Comparison of ENCODE assay signal across 12 cellular contexts in the genomic region with DNA sequence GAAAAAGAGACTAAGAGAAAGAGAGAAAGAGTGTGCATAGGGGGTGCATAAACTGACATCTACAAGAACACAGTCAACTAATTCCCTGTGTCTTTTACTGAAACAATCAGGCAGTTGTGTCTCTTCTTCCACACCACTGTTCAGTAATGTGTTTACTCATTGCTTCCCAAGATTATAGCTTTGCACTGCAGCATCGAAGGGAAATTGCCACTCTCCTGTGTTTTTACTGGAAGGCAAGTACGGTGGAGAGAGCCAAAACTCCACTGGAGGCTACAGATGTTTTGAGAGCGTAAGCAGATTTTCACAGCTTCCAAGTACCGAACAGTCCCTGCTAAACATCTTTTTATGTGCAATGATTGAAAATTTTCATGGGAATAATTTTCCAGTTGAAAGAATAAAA.
A peak's percentile ranks its signal among the peaks of the same experiment; 100 is the strongest.
DNase-seq lines count a peak whose midpoint lies in the region; ATAC-seq and TF ChIP-seq lines count a peak whose summit lies in the region.
"Had no signal": no experiment of that assay in that cellular context is flagged by ENCODE, and none has a peak within 500 bp of the region (broad histone marks: within the 10 kb centered on the region; RNA-seq: fewer than 3 reads in every experiment).

No MANE protein-coding gene starts in this region.

- H3K79me2 ChIP-seq in PC-9 (ENCODE audit: low read depth) = no peaks in the 10 kb centered on the region

- H3K27me3 ChIP-seq in endocrine pancreas (ENCODE audit: control insufficient read depth, insufficient read depth, low read length) = no peaks in the 10 kb centered on the region
- H3K27me3 ChIP-seq in left lung = no peaks in the 10 kb centered on the region
- H3K27me3 ChIP-seq in tibial nerve = no peaks in the 10 kb centered on the region
- no peaks in the 10 kb centered on the region for H3K27me3 ChIP-seq in PC-9 (ENCODE audit: insufficient read depth, low read depth)
- H3K27me3 ChIP-seq: body of pancreas, spleen had no signal

- peak in 1 of 2 donors; percentile 81 for TF ChIP-seq EP300 in tibial nerve (IDR thresholded peaks at IDR 0.05)

- no peaks in the 10 kb centered on the region for H3K9me2 ChIP-seq in PC-9 (ENCODE audit: insufficient read depth)

- BruUV-seq in PC-9 (replicated peaks; lab: Mats Ljungman, UMichigan) = no TSS peak

- H3K4me1 ChIP-seq in endocrine pancreas (ENCODE audit: control insufficient read depth, insufficient read depth, low read length) (no peaks in the 10 kb centered on the region), left lung (no peaks in the 10 kb centered on the region), tibial nerve (peaks cover 0 to 29% (median 3%) of the 10 kb centered on the region in 4 donors), PC-9 (replicated peaks; ENCODE audit: insufficient read depth) (no peaks in the 10 kb centered on the region)
- H3K4me1 ChIP-seq: body of pancreas, spleen had no signal

- H3K36me3 ChIP-seq in endocrine pancreas (ENCODE audit: control insufficient read depth, insufficient read depth, low read length) (no peaks in the 10 kb centered on the region), left lung (no peaks in the 10 kb centered on the region), tibial nerve (no peaks in the 10 kb centered on the region), PC-9 (ENCODE audit: low read depth) (no peaks in the 10 kb centered on the region)
- H3K36me3 ChIP-seq: spleen had no signal

- no peak overlapping the region for H3K9ac ChIP-seq in endocrine pancreas (ENCODE audit: control insufficient read depth, insufficient read depth, low read length)
- H3K9ac ChIP-seq: KMS-11 had no signal

- CTCF ChIA-PET in PC-9 (lab: Charles Lee) = no interaction called here

- H2AFZ ChIP-seq in PC-9 = no peak overlapping the region

- POLR2A ChIA-PET in PC-9 (lab: Charles Lee; ENCODE audit: unreplicated experiment) = no interaction called here

- ATAC-seq in left lung (peak; percentile 50), SK-N-SH treated with all-trans-retinoic acid at 6 μM for 48 hours (no peak)
- ATAC-seq: activated T-cell treated with anti-CD3 and anti-CD28 coated beads, Interleukin-2, amount 50 U/mL, for 4 hours; body of pancreas had no signal

- intact Hi-C loops in left lung (cut with DNase I) = no loop called here
- intact Hi-C loops in PC-9 (cut with micrococcal nuclease; ENCODE audit: unreplicated experiment) = no loop called here

- H3K9me3 ChIP-seq in endocrine pancreas (ENCODE audit: control insufficient read depth, low read length) (no peaks in the 10 kb centered on the region), left lung (no peaks in the 10 kb centered on the region), tibial nerve (no peaks in the 10 kb centered on the region), PC-9 (ENCODE audit: insufficient read depth, low read depth) (no peaks in the 10 kb centered on the region)
- H3K9me3 ChIP-seq: body of pancreas, spleen had no signal

- H4K20me1 ChIP-seq in PC-9 (ENCODE audit: insufficient read depth) = no peaks in the 10 kb centered on the region

- H3K4me3 ChIP-seq in endocrine pancreas (ENCODE audit: control insufficient read depth, insufficient read depth, low read length) (peak overlapping the region; percentile 40), left lung (no peak overlapping the region), tibial nerve (peak overlapping the region in 1 of 4 donors; percentile 3), PC-9 (no peak overlapping the region)
- H3K4me3 ChIP-seq: body of pancreas, spleen had no signal

- DNase-seq in NCI-H2227 treated with DMSO at 0.1 percent for 48 hours (lab: John Stamatoyannopoulos, UW) = peak; percentile 55
- DNase-seq in left lung = no peak
- peak; percentile 29 to 66 for DNase-seq in tibial nerve (ENCODE audit: low spot score in 2 of 2)
- DNase-seq in germinal center (ENCODE audit: low spot score) = no peak
- no peak for DNase-seq in PC-9
- DNase-seq: activated T-cell treated with anti-CD3 and anti-CD28 coated beads, Interleukin-2, amount 50 U/mL, for 4 hours; body of pancreas; spleen had no signal

- TF ChIP-seq CTCF in left lung (IDR thresholded peaks at IDR 0.05) (no peak), tibial nerve (IDR thresholded peaks at IDR 0.05) (no peak), PC-9 (conservative IDR thresholded peaks at IDR 0.05) (no peak)

- H3F3A ChIP-seq in PC-9 (ENCODE audit: insufficient read depth, low read depth) = no peaks in the 10 kb centered on the region

- no peak overlapping the region for H3K4me2 ChIP-seq in PC-9
- H3K4me2 ChIP-seq: KMS-11 had no signal

- no peak overlapping the region for H3K27ac ChIP-seq in left lung
- peak overlapping the region; percentile 38 to 91 (median 75) for H3K27ac ChIP-seq in tibial nerve
- H3K27ac ChIP-seq in PC-9 = no peak overlapping the region
- H3K27ac ChIP-seq: body of pancreas, KMS-11, spleen, VCaP had no signal

- 13 to 16% methylated on average over 4 of the region's 4 CpGs for WGBS in tibial nerve, 2 donors

- TF ChIP-seq POLR2A in tibial nerve (IDR thresholded peaks at IDR 0.05) = no peak

TF ChIP-seq in SK-N-SH treated with all-trans-retinoic acid at 6 μM for 48 hours, 23 proteins besides CTCF, POLR2A, EP300 and RAD21:
- TF ChIP-seq ESRRG (CRISPR knock-in tag; IDR thresholded peaks at IDR 0.05) = no peak
- TF ChIP-seq RARB (CRISPR knock-in tag; IDR thresholded peaks at IDR 0.05) = no peak
- no peak for TF ChIP-seq GLIS3 (CRISPR knock-in tag; IDR thresholded peaks at IDR 0.05)
- no peak for TF ChIP-seq ISL1 (CRISPR knock-in tag; IDR thresholded peaks at IDR 0.05)
- TF ChIP-seq, protein P1, sequence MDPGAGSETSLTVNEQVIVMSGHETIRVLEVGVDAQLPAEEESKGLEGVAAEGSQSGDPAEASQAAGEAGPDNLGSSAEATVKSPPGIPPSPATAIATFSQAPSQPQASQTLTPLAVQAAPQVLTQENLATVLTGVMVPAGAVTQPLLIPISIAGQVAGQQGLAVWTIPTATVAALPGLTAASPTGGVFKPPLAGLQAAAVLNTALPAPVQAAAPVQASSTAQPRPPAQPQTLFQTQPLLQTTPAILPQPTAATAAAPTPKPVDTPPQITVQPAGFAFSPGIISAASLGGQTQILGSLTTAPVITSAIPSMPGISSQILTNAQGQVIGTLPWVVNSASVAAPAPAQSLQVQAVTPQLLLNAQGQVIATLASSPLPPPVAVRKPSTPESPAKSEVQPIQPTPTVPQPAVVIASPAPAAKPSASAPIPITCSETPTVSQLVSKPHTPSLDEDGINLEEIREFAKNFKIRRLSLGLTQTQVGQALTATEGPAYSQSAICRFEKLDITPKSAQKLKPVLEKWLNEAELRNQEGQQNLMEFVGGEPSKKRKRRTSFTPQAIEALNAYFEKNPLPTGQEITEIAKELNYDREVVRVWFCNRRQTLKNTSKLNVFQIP (CRISPR knock-in tag; IDR thresholded peaks at IDR 0.05; ENCODE audit: borderline replicate concordance, low read depth) = no peak
- no peak for TF ChIP-seq ZFP30 (CRISPR knock-in tag; IDR thresholded peaks at IDR 0.05)
- no peak for TF ChIP-seq TCF4 (CRISPR knock-in tag; IDR thresholded peaks at IDR 0.05; ENCODE audit: borderline replicate concordance)
- TF ChIP-seq ZNF8 (CRISPR knock-in tag; IDR thresholded peaks at IDR 0.05) = no peak
- TF ChIP-seq OSR1 (CRISPR knock-in tag; IDR thresholded peaks at IDR 0.05) = no peak
- TF ChIP-seq, protein P2, sequence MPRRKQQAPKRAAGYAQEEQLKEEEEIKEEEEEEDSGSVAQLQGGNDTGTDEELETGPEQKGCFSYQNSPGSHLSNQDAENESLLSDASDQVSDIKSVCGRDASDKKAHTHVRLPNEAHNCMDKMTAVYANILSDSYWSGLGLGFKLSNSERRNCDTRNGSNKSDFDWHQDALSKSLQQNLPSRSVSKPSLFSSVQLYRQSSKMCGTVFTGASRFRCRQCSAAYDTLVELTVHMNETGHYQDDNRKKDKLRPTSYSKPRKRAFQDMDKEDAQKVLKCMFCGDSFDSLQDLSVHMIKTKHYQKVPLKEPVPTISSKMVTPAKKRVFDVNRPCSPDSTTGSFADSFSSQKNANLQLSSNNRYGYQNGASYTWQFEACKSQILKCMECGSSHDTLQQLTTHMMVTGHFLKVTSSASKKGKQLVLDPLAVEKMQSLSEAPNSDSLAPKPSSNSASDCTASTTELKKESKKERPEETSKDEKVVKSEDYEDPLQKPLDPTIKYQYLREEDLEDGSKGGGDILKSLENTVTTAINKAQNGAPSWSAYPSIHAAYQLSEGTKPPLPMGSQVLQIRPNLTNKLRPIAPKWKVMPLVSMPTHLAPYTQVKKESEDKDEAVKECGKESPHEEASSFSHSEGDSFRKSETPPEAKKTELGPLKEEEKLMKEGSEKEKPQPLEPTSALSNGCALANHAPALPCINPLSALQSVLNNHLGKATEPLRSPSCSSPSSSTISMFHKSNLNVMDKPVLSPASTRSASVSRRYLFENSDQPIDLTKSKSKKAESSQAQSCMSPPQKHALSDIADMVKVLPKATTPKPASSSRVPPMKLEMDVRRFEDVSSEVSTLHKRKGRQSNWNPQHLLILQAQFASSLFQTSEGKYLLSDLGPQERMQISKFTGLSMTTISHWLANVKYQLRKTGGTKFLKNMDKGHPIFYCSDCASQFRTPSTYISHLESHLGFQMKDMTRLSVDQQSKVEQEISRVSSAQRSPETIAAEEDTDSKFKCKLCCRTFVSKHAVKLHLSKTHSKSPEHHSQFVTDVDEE (CRISPR knock-in tag; IDR thresholded peaks at IDR 0.05) = no peak
- TF ChIP-seq TOX (CRISPR knock-in tag; IDR thresholded peaks at IDR 0.05; ENCODE audit: borderline replicate concordance) = no peak
- no peak for TF ChIP-seq ZNF70 (CRISPR knock-in tag; IDR thresholded peaks at IDR 0.05)
- TF ChIP-seq, protein P3, sequence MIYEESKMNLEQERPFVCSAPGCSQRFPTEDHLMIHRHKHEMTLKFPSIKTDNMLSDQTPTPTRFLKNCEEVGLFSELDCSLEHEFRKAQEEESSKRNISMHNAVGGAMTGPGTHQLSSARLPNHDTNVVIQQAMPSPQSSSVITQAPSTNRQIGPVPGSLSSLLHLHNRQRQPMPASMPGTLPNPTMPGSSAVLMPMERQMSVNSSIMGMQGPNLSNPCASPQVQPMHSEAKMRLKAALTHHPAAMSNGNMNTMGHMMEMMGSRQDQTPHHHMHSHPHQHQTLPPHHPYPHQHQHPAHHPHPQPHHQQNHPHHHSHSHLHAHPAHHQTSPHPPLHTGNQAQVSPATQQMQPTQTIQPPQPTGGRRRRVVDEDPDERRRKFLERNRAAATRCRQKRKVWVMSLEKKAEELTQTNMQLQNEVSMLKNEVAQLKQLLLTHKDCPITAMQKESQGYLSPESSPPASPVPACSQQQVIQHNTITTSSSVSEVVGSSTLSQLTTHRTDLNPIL (CRISPR knock-in tag; IDR thresholded peaks at IDR 0.05; ENCODE audit: low read depth) = no peak
- no peak for TF ChIP-seq ZFP3 (CRISPR knock-in tag; IDR thresholded peaks at IDR 0.05)

Comparison
In these comparisons a context has a peak if more than half of its experiments do, and no peak if none do; other contexts are left out.
1. DNase-seq: peak in NCI-H2227 treated with DMSO at 0.1 percent for 48 hours (single experiment) and tibial nerve (2 of 2); none in left lung (0 of 2), germinal center (single experiment) and PC-9 (0 of 2).
2. H3K27ac ChIP-seq: peak in tibial nerve (4 of 4); none in left lung (0 of 2) and PC-9 (single experiment).